Comparison of ENCODE assay signal across 9 cellular contexts in the genomic region with DNA sequence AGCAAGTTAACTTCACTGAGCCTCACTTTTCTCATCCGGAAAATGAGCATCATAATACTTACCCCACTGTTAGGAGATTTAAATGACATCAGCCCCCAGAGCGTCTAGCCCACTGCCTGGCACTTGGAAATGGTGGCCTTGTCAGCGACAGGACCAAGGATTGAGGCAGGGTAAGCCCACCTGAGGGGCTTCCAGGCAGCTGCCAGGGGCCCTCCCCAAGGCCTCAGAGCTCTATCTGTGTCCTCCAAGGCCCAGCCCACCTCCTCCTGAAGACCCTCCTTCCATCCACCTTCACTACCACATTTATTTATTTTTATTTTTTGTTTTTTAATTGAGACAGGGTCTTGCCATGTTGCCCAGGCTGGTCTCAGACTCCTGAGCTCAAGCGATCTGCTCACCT. TPM values are rescaled to one million over a fixed set of nuclear protein-coding genes. Genes with fewer than 3 reads are reported as not detected.
"Had no signal": no experiment of that assay in that cellular context is flagged by ENCODE, and none has a peak within 500 bp of the region (broad histone marks: within the 10 kb centered on the region; RNA-seq: fewer than 3 reads in every experiment).

No MANE protein-coding gene starts in this region.

- FAIRE-seq: H1, HepG2 had no signal

- H3K9me3 ChIP-seq: HAP-1 had no signal

- H3K4me1 Mint-ChIP-seq: IgD-negative memory B cell had no signal

- H3K27ac ChIP-seq: HL-60 had no signal

- H3K27ac Mint-ChIP-seq: GM23338, HFFc6, IgD-negative memory B cell had no signal

- H3K4me3 Mint-ChIP-seq: GM23338, HFFc6, IgD-negative memory B cell had no signal

- DNase-seq: H7, HFFc6 had no signal

- H3K4me1 ChIP-seq: HAP-1 had no signal

- H3K36me3 ChIP-seq: HAP-1 had no signal

- ATAC-seq: GM23338, HCT116, HepG2 had no signal

- H3K4me3 ChIP-seq: GM23338, HAP-1 had no signal

RNA-seq across cellular contexts. Expression of a gene that starts 13.8 kb away (rescaled TPM):
- polyA plus RNA-seq: IgD-negative memory B cell had no signal
